32 cellular contexts compared by ENCODE assay signal in genomic region chr2:232021881-232022280, GRCh38.
"Had no signal": no experiment of that assay in that cellular context is flagged by ENCODE, and none has a peak within 500 bp of the region (broad histone marks: within the 10 kb centered on the region; RNA-seq: fewer than 3 reads in every experiment).

No MANE protein-coding gene starts in this region.

- H3K4me1 Mint-ChIP-seq: activated B cell treated with CpG ODN at 0.5 μM for 24 hours; central memory CD8-positive, alpha-beta T cell had no signal

- H3K27me3 Mint-ChIP-seq: activated B cell treated with CpG ODN at 0.5 μM for 24 hours; activated CD4-positive, alpha-beta T cell treated with anti-CD3 and anti-CD28 coated beads for 36 hours; activated CD4-positive, alpha-beta T cell treated with anti-CD3 and anti-CD28 coated beads, Interleukin-2, amount 10 ng/mL, durations not matched to agents 7 days and 5 days; activated naive CD4-positive, alpha-beta T cell treated with anti-CD3 and anti-CD28 coated beads, Interleukin-2, amount 10 ng/mL, durations not matched to agents 7 days and 5 days; activated naive CD4-positive, alpha-beta T cell treated with anti-CD3 and anti-CD28 coated beads, Interleukin-2, amount 50 U/mL, for 24 hours; activated naive CD8-positive, alpha-beta T cell; activated naive CD8-positive, alpha-beta T cell treated with anti-CD3 and anti-CD28 coated beads, Interleukin-2, amount 10 ng/mL, durations not matched to agents 7 days and 5 days; activated naive CD8-positive, alpha-beta T cell treated with anti-CD3 and anti-CD28 coated beads, Interleukin-2, amount 50 U/mL, for 24 hours; activated T-cell treated with anti-CD3 and anti-CD28 coated beads, Interleukin-2, amount 50 U/mL, for 24 hours; brain; central memory CD8-positive, alpha-beta T cell; T-helper 17 cell had no signal

- ATAC-seq: activated CD4-positive, alpha-beta T cell treated with anti-CD3 and anti-CD28 coated beads for 36 hours; activated CD4-positive, CD25-positive, alpha-beta regulatory T cell treated with anti-CD3 and anti-CD28 coated beads, Interleukin-2, amount 50 U/mL, for 24 hours; activated CD8-positive, alpha-beta memory T cell treated with anti-CD3 and anti-CD28 coated beads, Interleukin-2, amount 10 ng/mL, durations not matched to agents 7 days and 5 days; activated CD8-positive, alpha-beta T cell treated with anti-CD3 and anti-CD28 coated beads, Interleukin-2, amount 10 ng/mL, durations not matched to agents 7 days and 5 days; activated naive CD8-positive, alpha-beta T cell treated with anti-CD3 and anti-CD28 coated beads, Interleukin-2, amount 50 U/mL, for 24 hours; T-helper 17 cell had no signal

- H3K9me3 Mint-ChIP-seq: activated B cell treated with CpG ODN at 0.5 μM for 24 hours; activated CD4-positive, alpha-beta memory T cell treated with anti-CD3 and anti-CD28 coated beads, Interleukin-2, amount 10 ng/mL, durations not matched to agents 7 days and 5 days; activated CD4-positive, alpha-beta T cell treated with anti-CD3 and anti-CD28 coated beads, Interleukin-2, amount 10 ng/mL, durations not matched to agents 7 days and 5 days; activated naive CD4-positive, alpha-beta T cell treated with anti-CD3 and anti-CD28 coated beads, Interleukin-2, amount 10 ng/mL, durations not matched to agents 7 days and 5 days; activated naive CD4-positive, alpha-beta T cell treated with anti-CD3 and anti-CD28 coated beads, Interleukin-2, amount 50 U/mL, for 24 hours; activated naive CD8-positive, alpha-beta T cell treated with anti-CD3 and anti-CD28 coated beads, Interleukin-2, amount 10 ng/mL, durations not matched to agents 7 days and 5 days; activated naive CD8-positive, alpha-beta T cell treated with anti-CD3 and anti-CD28 coated beads, Interleukin-2, amount 50 U/mL, for 24 hours; activated T-cell treated with anti-CD3 and anti-CD28 coated beads, Interleukin-2, amount 50 U/mL, for 24 hours; activated T-helper 2 cell treated with anti-CD3 and anti-CD28 coated beads, Interferon-gamma antibody, Interleukin-2, Interleukin-4, amounts not matched to agents 10 μg/mL and 5 μg/mL and 100 μg/mL, durations not matched to agents 14 hours and 24 hours and 36 hours; brain; central memory CD8-positive, alpha-beta T cell had no signal

- H3K4me3 Mint-ChIP-seq: activated B cell treated with CpG ODN at 0.5 μM for 24 hours; activated CD4-positive, alpha-beta memory T cell treated with anti-CD3 and anti-CD28 coated beads, Interleukin-2, amount 10 ng/mL, durations not matched to agents 7 days and 5 days; activated CD4-positive, alpha-beta T cell treated with anti-CD3 and anti-CD28 coated beads for 36 hours; activated CD4-positive, alpha-beta T cell treated with anti-CD3 and anti-CD28 coated beads, Interleukin-2, amount 10 ng/mL, durations not matched to agents 7 days and 5 days; activated CD8-positive, alpha-beta memory T cell treated with anti-CD3 and anti-CD28 coated beads, Interleukin-2, amount 10 ng/mL, durations not matched to agents 7 days and 5 days; activated CD8-positive, alpha-beta T cell treated with anti-CD3 and anti-CD28 coated beads, Interleukin-2, amount 10 ng/mL, durations not matched to agents 7 days and 5 days; activated naive CD4-positive, alpha-beta T cell treated with anti-CD3 and anti-CD28 coated beads, Interleukin-2, amount 10 ng/mL, durations not matched to agents 7 days and 5 days; activated naive CD4-positive, alpha-beta T cell treated with anti-CD3 and anti-CD28 coated beads, Interleukin-2, amount 50 U/mL, for 24 hours; activated naive CD8-positive, alpha-beta T cell; activated naive CD8-positive, alpha-beta T cell treated with anti-CD3 and anti-CD28 coated beads, Interleukin-2, amount 10 ng/mL, durations not matched to agents 7 days and 5 days; activated naive CD8-positive, alpha-beta T cell treated with anti-CD3 and anti-CD28 coated beads, Interleukin-2, amount 50 U/mL, for 24 hours; activated T-cell treated with anti-CD3 and anti-CD28 coated beads, Interleukin-2, amount 50 U/mL, for 24 hours; brain; central memory CD8-positive, alpha-beta T cell; T-helper 17 cell had no signal

- DNase-seq: activated B cell treated with CpG ODN at 0.5 μM for 24 hours; activated CD4-positive, alpha-beta memory T cell treated with anti-CD3 and anti-CD28 coated beads, Interleukin-2, amount 10 ng/mL, durations not matched to agents 7 days and 5 days; activated CD4-positive, alpha-beta T cell treated with anti-CD3 and anti-CD28 coated beads for 1 hour; activated CD4-positive, alpha-beta T cell treated with anti-CD3 and anti-CD28 coated beads for 36 hours; activated CD4-positive, alpha-beta T cell treated with anti-CD3 and anti-CD28 coated beads for 48 hours; activated CD4-positive, alpha-beta T cell treated with anti-CD3 and anti-CD28 coated beads, Interleukin-2, amount 10 ng/mL, durations not matched to agents 7 days and 5 days; activated CD4-positive, alpha-beta T cell treated with anti-CD3 and anti-CD28 coated beads, Interleukin-2, amount 50 U/mL, for 48 hours; activated CD8-positive, alpha-beta memory T cell treated with anti-CD3 and anti-CD28 coated beads for 24 hours; activated CD8-positive, alpha-beta memory T cell treated with anti-CD3 and anti-CD28 coated beads, Interleukin-2, amount 10 ng/mL, durations not matched to agents 7 days and 5 days; activated CD8-positive, alpha-beta memory T cell treated with anti-CD3 and anti-CD28 coated beads, Interleukin-2, amount 50 U/mL, for 48 hours; activated CD8-positive, alpha-beta T cell treated with anti-CD3 and anti-CD28 coated beads, Interleukin-2, amount 10 ng/mL, durations not matched to agents 7 days and 5 days; activated effector memory CD4-positive, alpha-beta T cell treated with Interleukin-2 at 50 U/mL for 16 hours; activated gamma-delta T cell; activated naive CD4-positive, alpha-beta T cell treated with anti-CD3 and anti-CD28 coated beads, Interleukin-2, amount 10 ng/mL, durations not matched to agents 7 days and 5 days; activated naive CD4-positive, alpha-beta T cell treated with Interleukin-2 at 50 U/mL for 16 hours; activated naive CD8-positive, alpha-beta T cell treated with anti-CD3 and anti-CD28 coated beads, Interleukin-2, amount 10 ng/mL, durations not matched to agents 7 days and 5 days; activated naive CD8-positive, alpha-beta T cell treated with anti-CD3 and anti-CD28 coated beads, Interleukin-2, amount 50 U/mL, for 24 hours; activated T-cell treated with anti-CD3 and anti-CD28 coated beads, Interleukin-2, amount 50 U/mL, for 24 hours; activated T-cell treated with anti-CD3 and anti-CD28 coated beads, Interleukin-2, amount 50 U/mL, for 48 hours; amygdala; anterior cingulate cortex; caudate nucleus; cerebellar nuclear complex; colonic mucosa; T-helper 17 cell; T-helper 9 cell had no signal

- H3K27ac Mint-ChIP-seq: activated B cell treated with CpG ODN at 0.5 μM for 24 hours; activated CD4-positive, alpha-beta memory T cell treated with anti-CD3 and anti-CD28 coated beads, Interleukin-2, amount 10 ng/mL, durations not matched to agents 7 days and 5 days; activated CD4-positive, alpha-beta T cell treated with anti-CD3 and anti-CD28 coated beads for 36 hours; activated CD4-positive, alpha-beta T cell treated with anti-CD3 and anti-CD28 coated beads, Interleukin-2, amount 10 ng/mL, durations not matched to agents 7 days and 5 days; activated CD8-positive, alpha-beta memory T cell treated with anti-CD3 and anti-CD28 coated beads, Interleukin-2, amount 10 ng/mL, durations not matched to agents 7 days and 5 days; activated CD8-positive, alpha-beta T cell treated with anti-CD3 and anti-CD28 coated beads, Interleukin-2, amount 10 ng/mL, durations not matched to agents 7 days and 5 days; activated naive CD4-positive, alpha-beta T cell treated with anti-CD3 and anti-CD28 coated beads, Interleukin-2, amount 10 ng/mL, durations not matched to agents 7 days and 5 days; activated naive CD4-positive, alpha-beta T cell treated with anti-CD3 and anti-CD28 coated beads, Interleukin-2, amount 50 U/mL, for 24 hours; activated naive CD8-positive, alpha-beta T cell; activated naive CD8-positive, alpha-beta T cell treated with anti-CD3 and anti-CD28 coated beads, Interleukin-2, amount 10 ng/mL, durations not matched to agents 7 days and 5 days; activated naive CD8-positive, alpha-beta T cell treated with anti-CD3 and anti-CD28 coated beads, Interleukin-2, amount 50 U/mL, for 24 hours; activated T-cell treated with anti-CD3 and anti-CD28 coated beads, Interleukin-2, amount 50 U/mL, for 24 hours; activated T-helper 2 cell treated with anti-CD3 and anti-CD28 coated beads, Interferon-gamma antibody, Interleukin-2, Interleukin-4, amounts not matched to agents 10 μg/mL and 5 μg/mL and 100 μg/mL, durations not matched to agents 14 hours and 24 hours and 36 hours; brain; T-helper 17 cell had no signal
